Comparison of ENCODE assay signal across 7 cellular contexts in genomic region chr5:176543428-176544182, GRCh38. TPM values are rescaled to one million over a fixed set of nuclear protein-coding genes. Genes with fewer than 3 reads are reported as not detected.
DNase-seq lines count a peak whose midpoint lies in the region; ATAC-seq, FAIRE-seq and TF ChIP-seq lines count a peak whose summit lies in the region.

No MANE protein-coding gene starts in this region.

- intact Hi-C loops in mammary epithelial cell (cut with micrococcal nuclease): loop anchor here (1.0 kb wide), 1 partner anchor 10 kb away; no protein-coding TSS in a partner anchor

- peaks cover 48% of the 10 kb centered on the region for H3K4me1 ChIP-seq in mammary epithelial cell (ENCODE audit: insufficient read depth, low read length)

- no peaks in the 10 kb centered on the region for H3K36me3 ChIP-seq in mammary epithelial cell (ENCODE audit: insufficient read depth, low read length)

- H3K27ac ChIP-seq in mammary epithelial cell (ENCODE audit: insufficient read depth, low read depth, low read length): peak overlapping the region; percentile 71

- H3K9ac ChIP-seq in mammary epithelial cell (ENCODE audit: insufficient read depth, low read length): peak overlapping the region; percentile 59

- DNase-seq in GM18507 (ENCODE audit: extremely low spot score, insufficient read length, low read depth) (no peak), NCI-H1694 (lab: John Stamatoyannopoulos, UW) (peak; percentile 14), UCSD-AML1 (lab: John Stamatoyannopoulos, UW; ENCODE audit: unreplicated experiment) (peak; percentile 82), mammary epithelial cell (peak; percentile 61), islet precursor cell (peak; percentile 84)
- DNase-seq in stimulated activated CD4-positive, alpha-beta T cell treated with anti-CD3 and anti-CD28 coated beads, Interleukin-1b, Interleukin-23, amount 100 ng/mL, for 24 hours (ENCODE audit: low read depth in 4 of 4, low spot score in 1 of 4): peak in 3 of 4 experiments; percentile 47 to 73 (median 62)

- FAIRE-seq in GM18507 (lab: Jason Lieb, UNC): peak; percentile 44

- in situ Hi-C loops in mammary epithelial cell (cut with MboI; ENCODE audit: low sequenced_read_pairs in 2 of 2): no loop called here

- no peaks in the 10 kb centered on the region for H3K9me3 ChIP-seq in mammary epithelial cell (replicated peaks; ENCODE audit: insufficient read depth, low read length)

- H4K20me1 ChIP-seq in mammary epithelial cell (ENCODE audit: insufficient read depth, low read length): no peaks in the 10 kb centered on the region

- no peaks in the 10 kb centered on the region for H3K79me2 ChIP-seq in mammary epithelial cell (ENCODE audit: insufficient read depth, low read length)

- TSS peak; percentile 30 for BruUV-seq in mammary epithelial cell (replicated peaks; lab: Mats Ljungman, UMichigan)

- dilution Hi-C loops in mammary epithelial cell (cut with HindIII; ENCODE audit: low sequenced_read_pairs): no loop called here

- CTCF ChIA-PET in mammary epithelial cell (lab: Charles Lee; ENCODE audit: low non-redundant PET): interaction anchor here (0.5 to 0.6 kb wide), 3 partner anchors 26 to 96 kb away, joined by 5 to 11 read pairs (median 7); no protein-coding TSS in a partner anchor

- peak overlapping the region; percentile 94 for H2AFZ ChIP-seq in mammary epithelial cell (ENCODE audit: low read depth, low read length)

- peak; percentile 45 for ATAC-seq in HG02840 (IDR thresholded peaks at IDR 0.05; ENCODE audit: low FRiP score, unreplicated experiment)

- H3K4me3 ChIP-seq in mammary epithelial cell (replicated peaks in 1 of 3; ENCODE audit: insufficient read depth in 1 of 3, low read depth in 2 of 3, low read length in 3 of 3): peak overlapping the region; percentile 44 to 50 (median 46)

- 7% methylated on average over 23 of the region's 63 CpGs for WGBS in mammary epithelial cell (ENCODE audit: low coverage, missing lambda C conversion rate)

- TF ChIP-seq CTCF in mammary epithelial cell (conservative IDR thresholded peaks at IDR 0.05 in 1 of 2, IDR thresholded peaks at IDR 0.05 in 1 of 2; ENCODE audit: extremely low read depth in 1 of 2, insufficient read depth in 1 of 2, low read depth in 1 of 2, low read length in 2 of 2): no peak

- no peaks in the 10 kb centered on the region for H3K27me3 ChIP-seq in mammary epithelial cell (ENCODE audit: insufficient read depth, low read length)

- H3K4me2 ChIP-seq in mammary epithelial cell (ENCODE audit: insufficient read depth, low read depth, low read length): peak overlapping the region; percentile 98

RNA-seq across cellular contexts. Expression of gene CDHR2, which starts 5.5 kb away (rescaled TPM):
- under 1 TPM; under 0.01 to 0.21 TPM for total RNA-seq in mammary epithelial cell
- 0.01 TPM for polyA plus RNA-seq in mammary epithelial cell
- polyA minus RNA-seq in mammary epithelial cell: not detected

RNA-seq across cellular contexts. Expression of gene RNF44, which starts 6.4 kb away (rescaled TPM):
- total RNA-seq in mammary epithelial cell: 10 to 100 TPM in 1 of 2 donors, 1 to 10 TPM in 1; 5.5 to 29.1 TPM
- polyA plus RNA-seq in mammary epithelial cell: 7.9 TPM
- 10.3 TPM for polyA minus RNA-seq in mammary epithelial cell
